Comparison of ENCODE assay signal across 17 cellular contexts in genomic region chrX:70439016-70439415, GRCh38. TPM values are rescaled to one million over a fixed set of nuclear protein-coding genes. Genes with fewer than 3 reads are reported as not detected.
DNase-seq lines count a peak whose midpoint lies in the region; ATAC-seq and TF ChIP-seq lines count a peak whose summit lies in the region.
"Had no signal": no experiment of that assay in that cellular context is flagged by ENCODE, and none has a peak within 500 bp of the region (broad histone marks: within the 10 kb centered on the region; RNA-seq: fewer than 3 reads in every experiment).

No MANE protein-coding gene starts in this region.

- no peak overlapping the region for H3K4me3 Mint-ChIP-seq in MCF 10A (ENCODE audit: unreplicated experiment)

- no peak for TF ChIP-seq POLR2A in breast epithelium (IDR thresholded peaks at IDR 0.05)

- no peaks in the 10 kb centered on the region for H3K36me3 ChIP-seq in breast epithelium

- H3K36me3 Mint-ChIP-seq in MCF 10A (ENCODE audit: insufficient read depth, unreplicated experiment): peaks cover 5% of the 10 kb centered on the region

- DNase-seq in MCF 10A (ENCODE audit: unreplicated experiment) (peak; percentile 14), breast epithelium (ENCODE audit: low spot score in 2 of 2) (no peak), MV-4-11 (lab: John Stamatoyannopoulos, UW) (peak; percentile 40), cardiac fibroblast (ENCODE audit: low read depth in 2 of 2) (peak; percentile 13 to 53), HK-2 (ENCODE audit: unreplicated experiment) (no peak), head of caudate nucleus (no peak)
- DNase-seq: activated CD8-positive, alpha-beta memory T cell treated with anti-CD3 and anti-CD28 coated beads, Interleukin-2, amount 50 U/mL, for 4 hours; amniotic stem cell; dermis blood vessel endothelial cell; KG1; mucosa of descending colon; NCI-H2227 treated with DMSO at 0.1 percent for 48 hours; stimulated activated CD4-positive, alpha-beta T cell treated with anti-CD3 and anti-CD28 coated beads, Interleukin-1b, Interleukin-23, amount 100 ng/mL, for 48 hours had no signal

- H3K27ac ChIP-seq in breast epithelium: no peak overlapping the region

- no peak overlapping the region for H3K27ac Mint-ChIP-seq in MCF 10A (ENCODE audit: low read depth, unreplicated experiment)

- peaks cover 56% of the 10 kb centered on the region for H3K27me3 Mint-ChIP-seq in MCF 10A (ENCODE audit: insufficient read depth, unreplicated experiment)

- H3K9me3 Mint-ChIP-seq in MCF 10A (ENCODE audit: unreplicated experiment): no peaks in the 10 kb centered on the region

- POLR2A ChIA-PET in MCF 10A (lab: Yijun Ruan, JAX): no interaction called here

- H3K4me3 ChIP-seq in breast epithelium (no peak overlapping the region), cardiac fibroblast (replicated peaks in 1 of 2; ENCODE audit: low read depth in 2 of 2, low read length in 2 of 2) (no peak overlapping the region)
- H3K4me3 ChIP-seq: mucosa of descending colon had no signal

- TF ChIP-seq CTCF in MCF 10A (IDR thresholded peaks at IDR 0.05; ENCODE audit: unreplicated experiment): no peak
- TF ChIP-seq CTCF in breast epithelium (IDR thresholded peaks at IDR 0.05): no peak
- no peak for TF ChIP-seq CTCF in cardiac fibroblast (IDR thresholded peaks at IDR 0.05; ENCODE audit: low read depth, low read length)

- no peaks in the 10 kb centered on the region for H3K4me1 ChIP-seq in breast epithelium

- intact Hi-C loops in MCF 10A (cut with micrococcal nuclease): loop anchor here (10.0 kb wide), 1 partner anchor 304 kb away; the partner anchor contains the start of gene IGBP1
- intact Hi-C loops in breast epithelium (cut with DNase I; ENCODE audit: low total_unique reads): no loop called here
- intact Hi-C loops in head of caudate nucleus (cut with DNase I): no loop called here

- no peaks in the 10 kb centered on the region for H3K9me3 ChIP-seq in breast epithelium
- H3K9me3 ChIP-seq: mucosa of descending colon had no signal

- no peak for ATAC-seq in HG03139 (IDR thresholded peaks at IDR 0.05; ENCODE audit: unreplicated experiment)
- no peak for ATAC-seq in GM18498 (IDR thresholded peaks at IDR 0.05; ENCODE audit: unreplicated experiment)
- ATAC-seq: mucosa of descending colon, Panc1 had no signal

- CTCF ChIA-PET in MCF 10A (lab: Yijun Ruan, JAX): interaction anchor here (0.7 kb wide), 1 partner anchor 522 kb away, joined by 3 read pairs; no protein-coding TSS in a partner anchor

- BruUV-seq in MCF 10A (replicated peaks; lab: Mats Ljungman, UMichigan): no TSS peak

- peaks cover 10% of the 10 kb centered on the region for H3K4me1 Mint-ChIP-seq in MCF 10A (ENCODE audit: insufficient read depth, unreplicated experiment)

- H3K27me3 ChIP-seq in breast epithelium: peaks cover 0 to 59% of the 10 kb centered on the region in 2 donors

RNA-seq across cellular contexts. Expression of gene DLG3, which starts 5.6 kb away (rescaled TPM):
- total RNA-seq in MCF 10A (2022): 12.8 and 20.1 TPM in 2 replicates
- 10 to 100 TPM in 2 of 3 donors, 1 to 10 TPM in 1; 3.7 to 30.3 (median 21.0) TPM for total RNA-seq in breast epithelium

RNA-seq across cellular contexts. Expression of gene GDPD2, which starts 15.9 kb away (rescaled TPM):
- total RNA-seq in MCF 10A (2022) (not detected in 2 replicates), breast epithelium (under 1 TPM in 1 of 3 donors, not detected in 2; 0.15 TPM)
- total RNA-seq: pulmonary artery endothelial cell had no signal

Comparison
In these comparisons a context has a peak if more than half of its experiments do, and no peak if none do; other contexts are left out.
1. DNase-seq: peak in MCF 10A (single experiment), MV-4-11 (single experiment) and cardiac fibroblast (2 of 2); none in breast epithelium (0 of 2), HK-2 (single experiment) and head of caudate nucleus (0 of 42).